1 cellular context compared by ENCODE assay signal in the genomic region with DNA sequence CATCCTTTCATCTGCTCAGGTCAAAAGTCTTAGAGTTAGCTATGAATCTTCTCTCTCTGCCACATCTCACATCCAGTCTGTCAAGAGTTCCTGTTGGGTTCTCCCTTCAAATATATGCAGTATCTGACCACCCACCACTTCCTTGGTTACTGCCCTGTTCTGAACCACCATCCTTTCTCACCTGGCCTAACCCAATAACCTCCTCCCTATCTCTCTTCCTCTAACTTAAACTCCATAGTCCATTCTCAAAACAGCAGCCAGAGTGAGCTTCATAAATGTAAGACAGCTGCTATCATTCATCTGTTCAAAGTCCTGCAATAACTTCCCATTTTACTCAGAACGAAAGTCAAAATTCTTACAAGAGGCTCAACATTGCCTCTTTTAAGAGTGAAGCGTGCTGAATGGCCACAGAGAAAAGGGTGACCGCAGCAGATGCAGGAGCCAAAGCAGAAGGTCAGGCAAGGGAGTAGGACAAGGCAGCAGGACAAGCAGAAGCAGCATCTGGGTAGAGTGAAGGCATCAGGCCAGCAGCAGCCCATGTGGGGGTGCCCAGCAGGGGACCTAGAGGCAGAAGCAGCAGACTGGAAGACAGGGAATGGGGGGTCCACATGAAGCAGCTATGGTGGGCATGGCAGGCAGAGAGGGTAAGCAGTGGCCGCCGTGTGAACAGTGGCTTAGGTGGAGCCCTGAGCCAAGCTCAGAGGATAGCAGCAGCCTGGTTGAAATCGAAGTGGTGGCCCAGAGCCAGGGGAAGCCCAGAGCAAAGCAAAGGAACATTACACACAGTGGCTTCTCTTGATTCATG.
TF ChIP-seq lines count a peak whose summit lies in the region.

No MANE protein-coding gene starts in this region.

TF ChIP-seq in SK-N-SH treated with all-trans-retinoic acid at 6 μM for 48 hours, 23 proteins besides CTCF, POLR2A, EP300 and RAD21 (continued from another document):
- TF ChIP-seq POU6F1 (CRISPR knock-in tag; IDR thresholded peaks at IDR 0.05; ENCODE audit: borderline replicate concordance, low read depth), result no peak
- TF ChIP-seq BACH2 (CRISPR knock-in tag; IDR thresholded peaks at IDR 0.05; ENCODE audit: borderline replicate concordance), result no peak
- TF ChIP-seq ESRRG (CRISPR knock-in tag; IDR thresholded peaks at IDR 0.05), result no peak
- TF ChIP-seq ZNF8 (CRISPR knock-in tag; IDR thresholded peaks at IDR 0.05), result no peak
- TF ChIP-seq TCF4 (CRISPR knock-in tag; IDR thresholded peaks at IDR 0.05; ENCODE audit: borderline replicate concordance), result no peak
- no peak for TF ChIP-seq PPARA (CRISPR knock-in tag; IDR thresholded peaks at IDR 0.05; ENCODE audit: borderline replicate concordance)
- TF ChIP-seq, protein P1, sequence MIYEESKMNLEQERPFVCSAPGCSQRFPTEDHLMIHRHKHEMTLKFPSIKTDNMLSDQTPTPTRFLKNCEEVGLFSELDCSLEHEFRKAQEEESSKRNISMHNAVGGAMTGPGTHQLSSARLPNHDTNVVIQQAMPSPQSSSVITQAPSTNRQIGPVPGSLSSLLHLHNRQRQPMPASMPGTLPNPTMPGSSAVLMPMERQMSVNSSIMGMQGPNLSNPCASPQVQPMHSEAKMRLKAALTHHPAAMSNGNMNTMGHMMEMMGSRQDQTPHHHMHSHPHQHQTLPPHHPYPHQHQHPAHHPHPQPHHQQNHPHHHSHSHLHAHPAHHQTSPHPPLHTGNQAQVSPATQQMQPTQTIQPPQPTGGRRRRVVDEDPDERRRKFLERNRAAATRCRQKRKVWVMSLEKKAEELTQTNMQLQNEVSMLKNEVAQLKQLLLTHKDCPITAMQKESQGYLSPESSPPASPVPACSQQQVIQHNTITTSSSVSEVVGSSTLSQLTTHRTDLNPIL (CRISPR knock-in tag; IDR thresholded peaks at IDR 0.05; ENCODE audit: low read depth), result no peak
- no peak for TF ChIP-seq CSDC2 (CRISPR knock-in tag; IDR thresholded peaks at IDR 0.05)
